Comparison of ENCODE assay signal across 9 cellular contexts in genomic region chr2:42100696-42101585, GRCh38. TPM values are rescaled to one million over a fixed set of nuclear protein-coding genes. Genes with fewer than 3 reads are reported as not detected.
A peak's percentile ranks its signal among the peaks of the same experiment; 100 is the strongest.
DNase-seq lines count a peak whose midpoint lies in the region; ATAC-seq and TF ChIP-seq lines count a peak whose summit lies in the region.
"Had no signal": no experiment of that assay in that cellular context is flagged by ENCODE, and none has a peak within 500 bp of the region (broad histone marks: within the 10 kb centered on the region; RNA-seq: fewer than 3 reads in every experiment).

No MANE protein-coding gene starts in this region.

- H3K27ac ChIP-seq in tibial nerve = peak overlapping the region; percentile 65 to 89 (median 83)

- H3K27me3 Mint-ChIP-seq in HFFc6 (ENCODE audit: insufficient read depth) (no peaks in the 10 kb centered on the region; the same call in 1 of the 2 replicates), natural killer cell (ENCODE audit: low read depth in 2 of 2) (no peaks in the 10 kb centered on the region)

- peaks cover 0 to 65% (median 38%) of the 10 kb centered on the region in 4 donors for H3K4me1 ChIP-seq in tibial nerve

- no peak for TF ChIP-seq POLR2A in tibial nerve (IDR thresholded peaks at IDR 0.05)

- H3K9me3 ChIP-seq in tibial nerve = peaks cover 0 to 6% (median 0%) of the 10 kb centered on the region in 4 donors

- intact Hi-C loops in natural killer cell (cut with micrococcal nuclease) = no loop called here

- TF ChIP-seq EP300 in tibial nerve (IDR thresholded peaks at IDR 0.05) = no peak

- H3K27me3 ChIP-seq in tibial nerve = no peaks in the 10 kb centered on the region

- H3K27ac Mint-ChIP-seq in HFFc6 = 0 out of 2 replicates have a peak overlapping the region, but pooled peaks have one; percentile 15
- H3K27ac Mint-ChIP-seq in natural killer cell = peak overlapping the region; percentile 53 to 99

- TF ChIP-seq CTCF in HFFc6 (IDR thresholded peaks at IDR 0.05) (no peak), natural killer cell (IDR thresholded peaks at IDR 0.05) (no peak), tibial nerve (IDR thresholded peaks at IDR 0.05) (no peak)

- no peak overlapping the region; the same call in 1 of the 2 replicates for H3K4me3 Mint-ChIP-seq in HFFc6
- H3K4me3 Mint-ChIP-seq in natural killer cell = peak overlapping the region; percentile 69

- H3K36me3 Mint-ChIP-seq in HFFc6 (ENCODE audit: low read depth) (peaks cover 11% of the 10 kb centered on the region), natural killer cell (no peaks in the 10 kb centered on the region)

- H3K4me1 Mint-ChIP-seq in HFFc6 (ENCODE audit: low read depth) (peaks cover 46% of the 10 kb centered on the region), natural killer cell (peaks cover 28 to 49% of the 10 kb centered on the region in 2 donors)

- no peaks in the 10 kb centered on the region for H3K36me3 ChIP-seq in tibial nerve

- ATAC-seq in esophagus mucosa = peak; percentile 68
- ATAC-seq in natural killer cell = peak; percentile 21 to 47 (median 45)
- ATAC-seq: Panc1 had no signal

- H3K4me3 ChIP-seq in tibial nerve = peak overlapping the region; percentile 41 to 55 (median 48)

- H3K9me3 Mint-ChIP-seq in HFFc6 = peaks cover 11% of the 10 kb centered on the region
- H3K9me3 Mint-ChIP-seq in natural killer cell = peaks cover 0 to 3% of the 10 kb centered on the region in 2 donors

- peak; percentile 37 for DNase-seq in HFFc6
- DNase-seq in activated T-cell treated with anti-CD3 and anti-CD28 coated beads for 24 hours (ENCODE audit: low read depth) = peak; percentile 40
- peak; percentile 64 for DNase-seq in natural killer cell
- DNase-seq in tibial nerve (ENCODE audit: low spot score in 2 of 2) = no peak
- no peak for DNase-seq in SKM-1 (lab: John Stamatoyannopoulos, UW; ENCODE audit: unreplicated experiment)
- no peak for DNase-seq in NCI-H2171 (lab: John Stamatoyannopoulos, UW)
- DNase-seq in NCI-H748 treated with DMSO at 0.1 percent for 48 hours (lab: John Stamatoyannopoulos, UW) = no peak

- whole genome bisulfite sequencing in tibial nerve, 2 donors = 37 to 94% methylated on average over 15 to 47 of the region's 68 CpGs

RNA-seq across cellular contexts. Expression of gene PKDCC, which starts 53.1 kb away (rescaled TPM):
- not detected for total RNA-seq in HFFc6 (2021; fragmentation: NEBNext Ultra II Directional; extraction: Animal tissue kit (Norgen Biotek cat#: 25700))
- 1.8 TPM for total RNA-seq in esophagus mucosa
- under 1 TPM in 1 of 3 donors, not detected in 2; 0.50 TPM for total RNA-seq in natural killer cell
- 100 to 1,000 TPM; 155 to 328 (median 200) TPM for total RNA-seq in tibial nerve

Comparison
In these comparisons a context has a peak if more than half of its experiments do, and no peak if none do; other contexts are left out.
1. DNase-seq: peak in HFFc6 (single experiment), activated T-cell treated with anti-CD3 and anti-CD28 coated beads for 24 hours (single experiment) and natural killer cell (single experiment); none in tibial nerve (0 of 2), SKM-1 (single experiment), NCI-H2171 (single experiment) and NCI-H748 treated with DMSO at 0.1 percent for 48 hours (single experiment).
2. RNA of gene PKDCC, which starts 53.1 kb away (total RNA-seq): 155 to 328 TPM in tibial nerve; 1.8 TPM in esophagus mucosa (single experiment), not detected in HFFc6 and 0.50 TPM in natural killer cell; every median in the first group is over 10 times any median in the second.